Comparison of ENCODE assay signal across 14 cellular contexts in the genomic region with DNA sequence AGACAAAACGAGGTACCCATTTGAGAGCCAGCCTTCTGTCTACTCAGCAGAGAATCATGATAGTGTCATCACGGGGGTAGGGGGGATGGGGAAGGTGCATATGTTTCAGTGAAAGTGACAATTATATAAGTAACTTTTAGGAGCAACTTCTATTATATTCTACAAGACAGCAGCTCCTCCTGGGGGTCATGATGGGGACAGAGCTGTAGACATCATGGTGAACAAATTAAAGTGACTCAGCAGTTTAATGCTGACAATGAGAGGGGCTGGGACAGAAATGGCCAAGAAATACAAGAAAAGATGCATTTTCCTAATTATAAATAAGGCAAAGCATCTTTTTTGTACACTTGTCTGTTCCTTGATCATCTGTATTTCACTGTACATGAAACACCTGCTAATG. TPM values are rescaled to one million over a fixed set of nuclear protein-coding genes. Genes with fewer than 3 reads are reported as not detected.
DNase-seq lines count a peak whose midpoint lies in the region; ATAC-seq and TF ChIP-seq lines count a peak whose summit lies in the region.
"Had no signal": no experiment of that assay in that cellular context is flagged by ENCODE, and none has a peak within 500 bp of the region (broad histone marks: within the 10 kb centered on the region; RNA-seq: fewer than 3 reads in every experiment).

No MANE protein-coding gene starts in this region.

- peaks cover 4% of the 10 kb centered on the region; the same call in 1 of the 2 replicates for H3K27me3 ChIP-seq in BE2C
- H3K27me3 ChIP-seq in PC-3 (ENCODE audit: low read length): no peaks in the 10 kb centered on the region

- no peaks in the 10 kb centered on the region for H3F3A ChIP-seq in PC-3 (ENCODE audit: low read length, unreplicated experiment)

- H4K20me1 ChIP-seq in PC-3 (ENCODE audit: low read length): no peaks in the 10 kb centered on the region

- H3K9me2 ChIP-seq in PC-3 (replicated peaks; ENCODE audit: low read length): no peaks in the 10 kb centered on the region

- POLR2A ChIA-PET in PC-3 (lab: Charles Lee; ENCODE audit: unreplicated experiment): interaction anchor here (0.5 kb wide), 1 partner anchor 21 kb away, joined by 5 read pairs; no protein-coding TSS in a partner anchor

- no peak overlapping the region for H3K4me2 ChIP-seq in PC-3 (ENCODE audit: low read length)

- no peak overlapping the region for H3K4me3 Mint-ChIP-seq in stimulated activated memory B cell treated with anti-CD40 and anti-IgM and Interleukin-4, amounts not matched to agents 10 μg/mL and 1 μg/mL and 100 μg/mL, for 72 hours
- H3K4me3 Mint-ChIP-seq: effector memory CD8-positive, alpha-beta T cell; memory B cell had no signal

- no peaks in the 10 kb centered on the region for H3K27me3 Mint-ChIP-seq in stimulated activated memory B cell treated with anti-CD40 and anti-IgM and Interleukin-4, amounts not matched to agents 10 μg/mL and 1 μg/mL and 100 μg/mL, for 72 hours
- H3K27me3 Mint-ChIP-seq: effector memory CD8-positive, alpha-beta T cell; memory B cell; progenitor cell of endocrine pancreas had no signal

- intact Hi-C loops in PC-3 (cut with micrococcal nuclease): loop anchor here (1.0 to 5.0 kb wide), 3 partner anchors 98 to 304 kb away; partner anchors contain the start of genes GANC and TMEM87A

- no peaks in the 10 kb centered on the region for H3K4me1 ChIP-seq in BE2C
- H3K4me1 ChIP-seq in PC-3 (ENCODE audit: insufficient read depth, low read length): 0 out of 2 replicates have a peak, but pooled peaks cover 8% of the 10 kb centered on the region

- CTCF ChIA-PET in PC-3 (lab: Charles Lee): interaction anchor here (0.6 kb wide), 1 partner anchor 82 kb away, joined by 3 read pairs; no protein-coding TSS in a partner anchor

- peak overlapping the region; percentile 41 for H3K27ac ChIP-seq in PC-3 (ENCODE audit: low read length)
- H3K27ac ChIP-seq: SK-N-MC had no signal

- H3K9me3 ChIP-seq in BE2C (no peaks in the 10 kb centered on the region), PC-3 (ENCODE audit: low read length) (no peaks in the 10 kb centered on the region)

- H3K79me2 ChIP-seq in PC-3 (ENCODE audit: low read length): no peaks in the 10 kb centered on the region

- BruUV-seq in PC-3 (replicated peaks; lab: Mats Ljungman, UMichigan): no TSS peak

- H2AFZ ChIP-seq in PC-3 (ENCODE audit: low read length): peak overlapping the region; percentile 53

- H3K4me3 ChIP-seq in BE2C (ENCODE audit: low read depth, low read length) (no peak overlapping the region), PC-3 (ENCODE audit: low read length) (no peak overlapping the region), fibroblast of mammary gland (ENCODE audit: control insufficient read depth, low read depth, low read length) (no peak overlapping the region)
- H3K4me3 ChIP-seq: SK-N-MC had no signal

- DNase-seq in BE2C (no peak), HCEC 1CT (peak; percentile 44), PC-3 (peak; percentile 69), fibroblast of mammary gland (ENCODE audit: low read depth) (peak; percentile 57), NCI-H446 (lab: John Stamatoyannopoulos, UW) (no peak), SK-N-DZ (ENCODE audit: low spot score) (no peak)
- DNase-seq in stimulated activated CD4-positive, alpha-beta T cell treated with anti-CD3 and anti-CD28 coated beads, Interleukin-2, amount 100 ng/mL, for 48 hours: no peak
- DNase-seq: amygdala; effector memory CD8-positive, alpha-beta T cell; substantia nigra had no signal

- H3K36me3 ChIP-seq in BE2C: no peaks in the 10 kb centered on the region
- no peaks in the 10 kb centered on the region for H3K36me3 ChIP-seq in PC-3 (ENCODE audit: low read depth, low read length)

- H3K9me3 Mint-ChIP-seq in stimulated activated memory B cell treated with anti-CD40 and anti-IgM and Interleukin-4, amounts not matched to agents 10 μg/mL and 1 μg/mL and 100 μg/mL, for 72 hours: no peaks in the 10 kb centered on the region
- H3K9me3 Mint-ChIP-seq: effector memory CD8-positive, alpha-beta T cell; memory B cell had no signal

- peaks cover 25% of the 10 kb centered on the region for H3K36me3 Mint-ChIP-seq in stimulated activated memory B cell treated with anti-CD40 and anti-IgM and Interleukin-4, amounts not matched to agents 10 μg/mL and 1 μg/mL and 100 μg/mL, for 72 hours

- H3K27ac Mint-ChIP-seq in stimulated activated memory B cell treated with anti-CD40 and anti-IgM and Interleukin-4, amounts not matched to agents 10 μg/mL and 1 μg/mL and 100 μg/mL, for 72 hours: no peak overlapping the region
- H3K27ac Mint-ChIP-seq: effector memory CD8-positive, alpha-beta T cell; memory B cell; progenitor cell of endocrine pancreas had no signal

- H3K4me1 Mint-ChIP-seq in stimulated activated memory B cell treated with anti-CD40 and anti-IgM and Interleukin-4, amounts not matched to agents 10 μg/mL and 1 μg/mL and 100 μg/mL, for 72 hours: no peaks in the 10 kb centered on the region
- H3K4me1 Mint-ChIP-seq: memory B cell had no signal

- ATAC-seq in PC-3: peak; percentile 87
- no peak for ATAC-seq in stimulated activated memory B cell treated with anti-CD40 and anti-IgM and Interleukin-4, amounts not matched to agents 10 μg/mL and 1 μg/mL and 100 μg/mL, for 72 hours
- ATAC-seq: effector memory CD8-positive, alpha-beta T cell had no signal

- peak; percentile 28; the same call in 1 of the 2 replicates for TF ChIP-seq CTCF in BE2C (IDR thresholded peaks at IDR 0.05; ENCODE audit: low read depth, low read length)
- TF ChIP-seq CTCF in PC-3 (conservative IDR thresholded peaks at IDR 0.05; ENCODE audit: low read depth, low read length): peak; percentile 68
- peak; percentile 29 for TF ChIP-seq CTCF in fibroblast of mammary gland (conservative IDR thresholded peaks at IDR 0.05; ENCODE audit: control insufficient read depth, insufficient read depth, low read depth, low read length)

- 0 out of 2 replicates have a peak overlapping the region, but pooled peaks have one; percentile 10 for H3K9ac ChIP-seq in PC-3 (ENCODE audit: low read length)

RNA-seq across cellular contexts. Expression of gene CAPN3, which starts 11.8 kb away (rescaled TPM):
- 1.3 TPM for polyA plus RNA-seq in BE2C (2012; ENCODE audit: insufficient read depth, insufficient read length, low read depth)
- 0.40 TPM in 1 of 2 replicates, not detected in the other for total RNA-seq in PC-3 (2014; rRNA removed)
- polyA plus RNA-seq in SK-N-DZ (2014; cell fraction: cytosol; rRNA removed): not detected in 2 replicates
- polyA plus RNA-seq in SK-N-DZ (2014; cell fraction: nucleus; rRNA removed): 0.96 and 1.9 TPM in 2 replicates

Comparison
In these comparisons a context has a peak if more than half of its experiments do, and no peak if none do; other contexts are left out.
1. DNase-seq: peak in HCEC 1CT (single experiment), PC-3 (single experiment) and fibroblast of mammary gland (single experiment); none in BE2C (single experiment), NCI-H446 (0 of 2), SK-N-DZ (single experiment) and stimulated activated CD4-positive, alpha-beta T cell treated with anti-CD3 and anti-CD28 coated beads, Interleukin-2, amount 100 ng/mL, for 48 hours (0 of 2).
2. Peak in every context shown above with its lines, with median percentiles within 50 percentile points of each other: CTCF ChIP-seq.